Comparison of ENCODE assay signal across 21 cellular contexts in the genomic region with DNA sequence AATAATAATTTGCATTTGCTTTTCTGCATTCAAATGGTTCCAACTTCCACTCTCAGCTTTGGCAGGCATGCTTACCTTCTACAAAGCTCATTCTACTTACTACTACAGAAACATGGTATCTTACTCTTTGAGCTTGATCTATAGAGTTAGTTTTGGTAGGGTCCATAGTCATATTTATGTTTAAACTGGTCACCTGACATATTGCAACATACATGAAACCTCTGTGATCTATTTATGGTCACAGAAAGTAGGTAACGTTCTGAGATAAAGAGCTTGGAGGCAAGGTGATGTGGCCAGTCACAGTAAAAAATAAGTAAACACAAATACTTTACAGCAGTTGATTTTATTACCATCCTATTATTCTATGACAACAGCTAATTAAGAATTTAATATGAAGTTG. TPM values are rescaled to one million over a fixed set of nuclear protein-coding genes. Genes with fewer than 3 reads are reported as not detected.
DNase-seq lines count a peak whose midpoint lies in the region; ATAC-seq and TF ChIP-seq lines count a peak whose summit lies in the region.
"Had no signal": no experiment of that assay in that cellular context is flagged by ENCODE, and none has a peak within 500 bp of the region (broad histone marks: within the 10 kb centered on the region; RNA-seq: fewer than 3 reads in every experiment).

No MANE protein-coding gene starts in this region.

- H3K4me3 Mint-ChIP-seq in endodermal cell: no peak overlapping the region
- H3K4me3 Mint-ChIP-seq in neural crest cell: peak overlapping the region; percentile 45
- H3K4me3 Mint-ChIP-seq: activated CD8-positive, alpha-beta T cell treated with anti-CD3 and anti-CD28 coated beads for 36 hours; activated T-helper 17 cell treated with anti-CD3 and anti-CD28 coated beads, Interleukin-2, amount 50 U/mL, for 72 hours; IgD-negative memory B cell; stimulated activated naive B cell treated with anti-CD40 and anti-IgM and Interleukin-4, amounts not matched to agents 10 μg/mL and 1 μg/mL and 100 μg/mL, for 72 hours had no signal

- no peaks in the 10 kb centered on the region for H3K9me2 ChIP-seq in Loucy (replicated peaks; ENCODE audit: low read depth, low read length)

- WGBS in endodermal cell (ENCODE audit: insufficient coverage in 1 of 2, insufficient read length in 1 of 2), 2 experiments: 100% methylated on average over 1 of the region's 1 CpG; no CpG with 5 or more reads in 1 of the 2 experiments

- H3K4me1 Mint-ChIP-seq in endodermal cell (peaks cover 24% of the 10 kb centered on the region), neural crest cell (peaks cover 41% of the 10 kb centered on the region)
- H3K4me1 Mint-ChIP-seq: activated T-helper 17 cell treated with anti-CD3 and anti-CD28 coated beads, Interleukin-2, amount 50 U/mL, for 72 hours had no signal

- no peak overlapping the region for H3K27ac ChIP-seq in BLaER1
- H3K27ac ChIP-seq in endodermal cell (ENCODE audit: low read depth, low read length): no peak overlapping the region
- H3K27ac ChIP-seq: SJCRH30, upper lobe of left lung had no signal

- H4K20me1 ChIP-seq in BLaER1 (peaks cover 16% of the 10 kb centered on the region), Loucy (ENCODE audit: insufficient read depth, low read length, poor library complexity, severe bottlenecking) (peaks cover 58% of the 10 kb centered on the region)

- H2AFZ ChIP-seq in Loucy (ENCODE audit: low read length): no peak overlapping the region

- H3K9me3 ChIP-seq in BLaER1: no peaks in the 10 kb centered on the region; the same call in 1 of the 2 replicates
- H3K9me3 ChIP-seq in Loucy (ENCODE audit: insufficient read depth, low read depth, low read length): no peaks in the 10 kb centered on the region
- H3K9me3 ChIP-seq in endodermal cell (ENCODE audit: control insufficient read depth, low read length): no peaks in the 10 kb centered on the region
- H3K9me3 ChIP-seq: BE2C, SJCRH30, upper lobe of left lung had no signal

- H3K27ac Mint-ChIP-seq in endodermal cell: no peak overlapping the region
- no peak overlapping the region for H3K27ac Mint-ChIP-seq in neural crest cell (ENCODE audit: unreplicated experiment)
- H3K27ac Mint-ChIP-seq: activated CD8-positive, alpha-beta T cell treated with anti-CD3 and anti-CD28 coated beads for 36 hours; activated T-helper 17 cell treated with anti-CD3 and anti-CD28 coated beads, Interleukin-2, amount 50 U/mL, for 72 hours; IgD-negative memory B cell; stimulated activated naive B cell treated with anti-CD40 and anti-IgM and Interleukin-4, amounts not matched to agents 10 μg/mL and 1 μg/mL and 100 μg/mL, for 72 hours had no signal

- H3K9ac ChIP-seq in BLaER1 (peak overlapping the region; percentile 96; the same call in 1 of the 2 replicates), Loucy (ENCODE audit: low read depth, low read length, poor library complexity, severe bottlenecking) (peak overlapping the region; percentile 98), endodermal cell (ENCODE audit: extremely low read depth, low read length, poor library complexity, severe bottlenecking) (no peak overlapping the region)

- H3K4me1 ChIP-seq in BLaER1: peaks cover 62% of the 10 kb centered on the region
- H3K4me1 ChIP-seq in Loucy (ENCODE audit: insufficient read depth, low read length, poor library complexity, severe bottlenecking): peaks cover 59% of the 10 kb centered on the region
- peaks cover 6% of the 10 kb centered on the region for H3K4me1 ChIP-seq in endodermal cell (ENCODE audit: control insufficient read depth, insufficient read depth, low read length)
- H3K4me1 ChIP-seq: BE2C had no signal

- peaks cover 31% of the 10 kb centered on the region for H3K36me3 Mint-ChIP-seq in endodermal cell (ENCODE audit: low read depth)
- peaks cover 21% of the 10 kb centered on the region for H3K36me3 Mint-ChIP-seq in neural crest cell (ENCODE audit: low read depth)
- H3K36me3 Mint-ChIP-seq: stimulated activated naive B cell treated with anti-CD40 and anti-IgM and Interleukin-4, amounts not matched to agents 10 μg/mL and 1 μg/mL and 100 μg/mL, for 72 hours had no signal

- no peaks in the 10 kb centered on the region for H3K27me3 Mint-ChIP-seq in endodermal cell (ENCODE audit: insufficient read depth)
- no peaks in the 10 kb centered on the region for H3K27me3 Mint-ChIP-seq in neural crest cell (ENCODE audit: low read depth)
- H3K27me3 Mint-ChIP-seq: activated CD8-positive, alpha-beta T cell treated with anti-CD3 and anti-CD28 coated beads for 36 hours; stimulated activated naive B cell treated with anti-CD40 and anti-IgM and Interleukin-4, amounts not matched to agents 10 μg/mL and 1 μg/mL and 100 μg/mL, for 72 hours had no signal

- H3K4me3 ChIP-seq in BLaER1 (peak overlapping the region; percentile 79; the same call in 1 of the 2 replicates), Loucy (ENCODE audit: low read length, poor library complexity, severe bottlenecking) (peak overlapping the region; percentile 87), endodermal cell (ENCODE audit: low read length) (peak overlapping the region; percentile 99)
- H3K4me3 ChIP-seq: SJCRH30, upper lobe of left lung had no signal

- no peaks in the 10 kb centered on the region for H3K27me3 ChIP-seq in BLaER1
- no peaks in the 10 kb centered on the region for H3K27me3 ChIP-seq in Loucy (ENCODE audit: insufficient read depth, low read length, poor library complexity, severe bottlenecking)
- H3K27me3 ChIP-seq in endodermal cell (ENCODE audit: control insufficient read depth, insufficient read depth, low read length, poor library complexity, severe bottlenecking): no peaks in the 10 kb centered on the region
- H3K27me3 ChIP-seq: BE2C, SJCRH30, upper lobe of left lung had no signal

- no peaks in the 10 kb centered on the region for H3F3A ChIP-seq in Loucy (ENCODE audit: low read depth)

- H3K9me3 Mint-ChIP-seq in endodermal cell (no peaks in the 10 kb centered on the region), neural crest cell (peaks cover 2% of the 10 kb centered on the region)
- H3K9me3 Mint-ChIP-seq: activated CD8-positive, alpha-beta T cell treated with anti-CD3 and anti-CD28 coated beads for 36 hours; activated T-helper 17 cell treated with anti-CD3 and anti-CD28 coated beads, Interleukin-2, amount 50 U/mL, for 72 hours; IgD-negative memory B cell; stimulated activated naive B cell treated with anti-CD40 and anti-IgM and Interleukin-4, amounts not matched to agents 10 μg/mL and 1 μg/mL and 100 μg/mL, for 72 hours had no signal

- TF ChIP-seq CTCF in Loucy (conservative IDR thresholded peaks at IDR 0.05; ENCODE audit: low read length): no peak
- TF ChIP-seq CTCF in endodermal cell (conservative IDR thresholded peaks at IDR 0.05): no peak
- TF ChIP-seq CTCF in neural crest cell (conservative IDR thresholded peaks at IDR 0.05): no peak

- peaks cover 41% of the 10 kb centered on the region for H3K36me3 ChIP-seq in BLaER1
- no peaks in the 10 kb centered on the region for H3K36me3 ChIP-seq in Loucy (ENCODE audit: insufficient read depth, low read length)
- peaks cover 48% of the 10 kb centered on the region for H3K36me3 ChIP-seq in endodermal cell (ENCODE audit: control insufficient read depth, insufficient read depth, low read length)
- H3K36me3 ChIP-seq: upper lobe of left lung had no signal

- no peak for ATAC-seq in GM18858 (IDR thresholded peaks at IDR 0.05; ENCODE audit: unreplicated experiment)
- ATAC-seq: activated CD8-positive, alpha-beta T cell treated with anti-CD3 and anti-CD28 coated beads for 36 hours; activated T-helper 17 cell treated with anti-CD3 and anti-CD28 coated beads, Interleukin-2, amount 50 U/mL, for 72 hours; left lobe of liver; right cardiac atrium; stimulated activated naive B cell treated with anti-CD40 and anti-IgM and Interleukin-4, amounts not matched to agents 10 μg/mL and 1 μg/mL and 100 μg/mL, for 72 hours had no signal

- H3K4me2 ChIP-seq in BLaER1 (peak overlapping the region; percentile 82), Loucy (ENCODE audit: low read depth, low read length, poor library complexity, severe bottlenecking) (peak overlapping the region; percentile 86)

- peaks cover 78% of the 10 kb centered on the region for H3K79me2 ChIP-seq in Loucy (ENCODE audit: insufficient read depth, low read length)

- no peak for DNase-seq in endodermal cell
- no peak for DNase-seq in neural crest cell (ENCODE audit: low read depth, low spot score)
- no peak for DNase-seq in AG20443 (ENCODE audit: low spot score)
- no peak for DNase-seq in activated T-cell treated with anti-CD3 and anti-CD28 coated beads for 4 hours
- DNase-seq in NCI-H2029 (lab: John Stamatoyannopoulos, UW): no peak
- DNase-seq: activated CD8-positive, alpha-beta T cell treated with anti-CD3 and anti-CD28 coated beads for 36 hours; BE2C; DMS79; hypothalamus; NCI-H1092 treated with DMSO at 0.1 percent for 48 hours; NCI-H2227 treated with DMSO at 0.1 percent for 48 hours; right cardiac atrium; SJCRH30; stimulated activated naive B cell treated with anti-CD40 and anti-IgM and Interleukin-4, amounts not matched to agents 10 μg/mL and 1 μg/mL and 100 μg/mL, for 72 hours; upper lobe of left lung had no signal

RNA-seq across cellular contexts. Expression of a gene that starts 2.8 kb away (rescaled TPM):
- total RNA-seq in endodermal cell: 100 to 1,000 TPM; 212 to 238 TPM
- polyA plus RNA-seq in endodermal cell (2013, experiment 1 of 2): 529 TPM
- 488 TPM for polyA plus RNA-seq in endodermal cell (2013, experiment 2 of 2)
- 382 and 404 TPM in 2 replicates for total RNA-seq in neural crest cell
